In genomic region chrX:24014388-24015018, GRCh38 we compare ENCODE assay signal across 8 cellular contexts. TPM values are rescaled to one million over a fixed set of nuclear protein-coding genes. Genes with fewer than 3 reads are reported as not detected.
DNase-seq lines count a peak whose midpoint lies in the region; ATAC-seq and TF ChIP-seq lines count a peak whose summit lies in the region.

No MANE protein-coding gene starts in this region.

- H2BK5ac ChIP-seq in IMR-90 (ENCODE audit: low read depth, low read length, poor library complexity, severe bottlenecking): no peak overlapping the region

- no peaks in the 10 kb centered on the region; the same call in 1 of the 2 replicates for H4K20me1 ChIP-seq in IMR-90 (ENCODE audit: insufficient read depth, low read length)

- BruUV-seq in IMR-90 (replicated peaks; lab: Mats Ljungman, UMichigan): no TSS peak

- no peak overlapping the region for H3K4ac ChIP-seq in IMR-90 (ENCODE audit: low read depth, low read length)

- no peak for TF ChIP-seq POLR2A in IMR-90 (IDR thresholded peaks at IDR 0.05; ENCODE audit: low read depth, low read length)
- no peak for TF ChIP-seq POLR2A in esophagus squamous epithelium (IDR thresholded peaks at IDR 0.05)

- H2AK5ac ChIP-seq in IMR-90 (ENCODE audit: low read depth, low read length): no peak overlapping the region

- H2AK9ac ChIP-seq in IMR-90 (replicated peaks; ENCODE audit: low read depth, low read length, poor library complexity): no peak overlapping the region

- no peak overlapping the region for H3K9ac ChIP-seq in IMR-90 (ENCODE audit: low read depth, low read length)

- peaks cover 3 to 28% of the 10 kb centered on the region in 2 experiments; a peak in 3 of 4 replicates for H3K79me1 ChIP-seq in IMR-90 (ENCODE audit: low read depth in 1 of 2, low read length in 2 of 2)

- POLR2A ChIA-PET in activated CD4-positive, alpha-beta T cell treated with anti-CD3 and anti-CD28 coated beads for 36 hours (lab: Charles Lee): no interaction called here
- POLR2A ChIA-PET in IMR-90 (lab: Charles Lee; ENCODE audit: unreplicated experiment): no interaction called here

- H4K91ac ChIP-seq in IMR-90 (ENCODE audit: insufficient read depth, low read depth, low read length): no peak overlapping the region

- CTCF ChIA-PET in activated CD4-positive, alpha-beta T cell treated with anti-CD3 and anti-CD28 coated beads for 36 hours (lab: Charles Lee): interaction anchor here (1.0 to 1.5 kb wide), 2 partner anchors 9 to 21 kb away, joined by 3 read pairs; no protein-coding TSS in a partner anchor
- CTCF ChIA-PET in IMR-90 (lab: Yijun Ruan, JAX): interaction anchor here (1.0 to 1.5 kb wide), 2 partner anchors 21 to 40 kb away, joined by 4 read pairs; partner anchors contain the start of gene EIF2S3

- peak overlapping the region; percentile 62 for H3K4me3 Mint-ChIP-seq in activated CD4-positive, alpha-beta T cell treated with anti-CD3 and anti-CD28 coated beads for 36 hours
- H3K4me3 Mint-ChIP-seq in type B pancreatic cell: no peak overlapping the region

- TF ChIP-seq RAD21 in IMR-90 (IDR thresholded peaks at IDR 0.05; ENCODE audit: low read length): no peak

- H3K36me3 ChIP-seq in IMR-90 (ENCODE audit: control insufficient read depth, insufficient read depth, low read length) (no peaks in the 10 kb centered on the region), psoas muscle (ENCODE audit: insufficient read depth in 1 of 2, low read depth in 1 of 2) (no peaks in the 10 kb centered on the region), esophagus squamous epithelium (no peaks in the 10 kb centered on the region)

- peaks cover 2% of the 10 kb centered on the region; the same call in 1 of the 2 replicates for H3K4me1 ChIP-seq in IMR-90 (ENCODE audit: control insufficient read depth, insufficient read depth, low read length)
- no peaks in the 10 kb centered on the region for H3K4me1 ChIP-seq in psoas muscle
- H3K4me1 ChIP-seq in esophagus squamous epithelium: no peaks in the 10 kb centered on the region

- no peak overlapping the region for H2BK15ac ChIP-seq in IMR-90 (ENCODE audit: low read depth, low read length)

- no peak overlapping the region for H2BK20ac ChIP-seq in IMR-90 (ENCODE audit: low read depth, low read length)

- H3K27ac ChIP-seq in IMR-90 (ENCODE audit: insufficient read depth, low read length): no peak overlapping the region
- no peak overlapping the region for H3K27ac ChIP-seq in psoas muscle
- no peak overlapping the region for H3K27ac ChIP-seq in esophagus squamous epithelium

- dilution Hi-C loops in IMR-90 (cut with HindIII; ENCODE audit: low sequenced_read_pairs, unreplicated experiment): no loop called here

- no peaks in the 10 kb centered on the region for H3K9me3 Mint-ChIP-seq in activated CD4-positive, alpha-beta T cell treated with anti-CD3 and anti-CD28 coated beads for 36 hours (ENCODE audit: low read depth)
- peaks cover 10% of the 10 kb centered on the region for H3K9me3 Mint-ChIP-seq in type B pancreatic cell

- H3K27me3 ChIP-seq in IMR-90 (ENCODE audit: control insufficient read depth, insufficient read depth, low read length): peaks cover 2% of the 10 kb centered on the region
- peaks cover 0 to 17% (median 0%) of the 10 kb centered on the region in 3 donors for H3K27me3 ChIP-seq in psoas muscle (ENCODE audit: insufficient read depth in 3 of 3, low read length in 2 of 3)
- no peaks in the 10 kb centered on the region for H3K27me3 ChIP-seq in esophagus squamous epithelium

- peak overlapping the region; percentile 4; the same call in 1 of the 2 replicates for H3K4me2 ChIP-seq in IMR-90 (ENCODE audit: low read depth, low read length)

- in situ Hi-C loops in IMR-90 (cut with MboI; ENCODE audit: low sequenced_read_pairs): no loop called here

- WGBS in IMR-90 (ENCODE audit: extremely low coverage in 2 of 2, insufficient read length in 1 of 2), 2 experiments: 40% methylated on average over 2 of the region's 5 CpGs; no CpG with 5 or more reads in 1 of the 2 experiments
- 44 to 62% (median 45%) methylated on average over 5 of the region's 5 CpGs for WGBS in psoas muscle, 3 donors
- WGBS in esophagus squamous epithelium, 2 donors: 49 to 51% methylated on average over 3 to 5 of the region's 5 CpGs

- peaks cover 22% of the 10 kb centered on the region for H3K36me3 Mint-ChIP-seq in activated CD4-positive, alpha-beta T cell treated with anti-CD3 and anti-CD28 coated beads for 36 hours (ENCODE audit: low read depth)
- peaks cover 24% of the 10 kb centered on the region for H3K36me3 Mint-ChIP-seq in type B pancreatic cell

- TF ChIP-seq CTCF in IMR-90 (conservative IDR thresholded peaks at IDR 0.05; ENCODE audit: low read depth, low read length) (no peak), fibroblast of mammary gland (conservative IDR thresholded peaks at IDR 0.05; ENCODE audit: control insufficient read depth, insufficient read depth, low read depth, low read length) (no peak), type B pancreatic cell (conservative IDR thresholded peaks at IDR 0.05) (no peak), psoas muscle (IDR thresholded peaks at IDR 0.05) (no peak), esophagus squamous epithelium (IDR thresholded peaks at IDR 0.05) (no peak)

- H2BK120ac ChIP-seq in IMR-90 (ENCODE audit: low read depth, low read length): no peak overlapping the region

- H3K9me3 ChIP-seq in IMR-90 (ENCODE audit: control insufficient read depth, insufficient read depth, low read length) (no peaks in the 10 kb centered on the region), psoas muscle (no peaks in the 10 kb centered on the region), esophagus squamous epithelium (no peaks in the 10 kb centered on the region)

- ATAC-seq in activated CD4-positive, alpha-beta T cell treated with anti-CD3 and anti-CD28 coated beads for 36 hours: peak; percentile 92
- no peak for ATAC-seq in IMR-90 (ENCODE audit: low read depth)
- no peak for ATAC-seq in psoas muscle

- H3K4me3 ChIP-seq in IMR-90 (ENCODE audit: insufficient read depth, low read depth, low read length) (no peak overlapping the region), fibroblast of mammary gland (ENCODE audit: control insufficient read depth, low read depth, low read length) (no peak overlapping the region), psoas muscle (no peak overlapping the region), esophagus squamous epithelium (no peak overlapping the region)

- peaks cover 42% of the 10 kb centered on the region for H3K4me1 Mint-ChIP-seq in activated CD4-positive, alpha-beta T cell treated with anti-CD3 and anti-CD28 coated beads for 36 hours
- H3K4me1 Mint-ChIP-seq in type B pancreatic cell (ENCODE audit: unreplicated experiment): peaks cover 10% of the 10 kb centered on the region

- no peak overlapping the region for H4K8ac ChIP-seq in IMR-90 (ENCODE audit: low read depth in 2 of 2, low read length in 2 of 2)

- H2AFZ ChIP-seq in IMR-90 (replicated peaks; ENCODE audit: low read length, poor library complexity): no peak overlapping the region

- DNase-seq in activated CD4-positive, alpha-beta T cell treated with anti-CD3 and anti-CD28 coated beads for 36 hours: peak; percentile 77
- no peak for DNase-seq in activated CD4-positive, alpha-beta T cell treated with anti-CD3 and anti-CD28 coated beads for 1 hour
- peak; percentile 9 for DNase-seq in IMR-90
- peak; percentile 12 for DNase-seq in fibroblast of mammary gland (ENCODE audit: low read depth)
- DNase-seq in type B pancreatic cell (ENCODE audit: extremely low spot score, unreplicated experiment): no peak
- no peak for DNase-seq in psoas muscle
- no peak for DNase-seq in NOMO-1 (lab: John Stamatoyannopoulos, UW; ENCODE audit: unreplicated experiment in 2 of 2)
- DNase-seq in esophagus squamous epithelium (lab: John Stamatoyannopoulos, UW): no peak

- H3K27me3 Mint-ChIP-seq in activated CD4-positive, alpha-beta T cell treated with anti-CD3 and anti-CD28 coated beads for 36 hours: no peaks in the 10 kb centered on the region
- H3K27me3 Mint-ChIP-seq in type B pancreatic cell: no peaks in the 10 kb centered on the region

- no peak overlapping the region for H3K14ac ChIP-seq in IMR-90 (replicated peaks; ENCODE audit: low read depth, low read length)

- no peak overlapping the region for H3K18ac ChIP-seq in IMR-90 (ENCODE audit: low read depth, low read length)

- H4K5ac ChIP-seq in IMR-90 (ENCODE audit: low read depth, low read length): no peak overlapping the region

- H3K56ac ChIP-seq in IMR-90 (ENCODE audit: extremely low read depth, insufficient read depth, low read length): no peak overlapping the region

- H3K9me1 ChIP-seq in IMR-90 (ENCODE audit: insufficient read depth, low read length): no peaks in the 10 kb centered on the region

- intact Hi-C loops in activated CD4-positive, alpha-beta T cell treated with anti-CD3 and anti-CD28 coated beads for 36 hours (cut with DNase I, micrococcal nuclease): loop anchor here (2.0 to 5.0 kb wide), 3 partner anchors 57 to 232 kb away; partner anchors contain the start of gene SAT1 (in 1 of the 2)
- intact Hi-C loops in IMR-90 (cut with micrococcal nuclease): no loop called here
- intact Hi-C loops in psoas muscle (cut with DNase I): loop anchor here (10.0 kb wide), 2 partner anchors 90 to 230 kb away; partner anchors contain the start of gene SAT1 (in 1 of the 2)
- intact Hi-C loops in esophagus squamous epithelium (cut with DNase I): no loop called here

- peak overlapping the region; percentile 93 for H3K27ac Mint-ChIP-seq in activated CD4-positive, alpha-beta T cell treated with anti-CD3 and anti-CD28 coated beads for 36 hours
- peak overlapping the region; percentile 47 for H3K27ac Mint-ChIP-seq in type B pancreatic cell

- no peak overlapping the region for H3K23ac ChIP-seq in IMR-90 (ENCODE audit: low read depth, low read length)

RNA-seq across cellular contexts. Expression of gene KLHL15, which starts 12.5 kb away (rescaled TPM):
- 10 to 100 TPM in 1 of 2 experiments, 1 to 10 TPM in 1; 9.3 to 11.8 TPM for total RNA-seq in activated CD4-positive, alpha-beta T cell treated with anti-CD3 and anti-CD28 coated beads for 36 hours
- total RNA-seq in IMR-90 (2012; rRNA removed): 7.5 and 11.1 TPM in 2 replicates
- 2.0 and 2.4 TPM in 2 replicates for polyA plus RNA-seq in IMR-90 (2012; rRNA removed)
- 0.44 and 0.73 TPM in 2 replicates for polyA plus RNA-seq in IMR-90 (2012; cell fraction: cytosol; rRNA removed)
- 0.47 and 6.5 TPM in 2 replicates for polyA plus RNA-seq in IMR-90 (2012; cell fraction: nucleus; rRNA removed; ENCODE audit: low replicate concordance)
- 12.0 and 17.6 TPM in 2 replicates for total RNA-seq in type B pancreatic cell (ENCODE audit: low replicate concordance)
- 10 to 100 TPM in 1 of 4 donors, 1 to 10 TPM in 3; 5.0 to 10.2 (median 6.7) TPM for total RNA-seq in psoas muscle
- 1 to 10 TPM; 2.1 to 4.8 (median 2.7) TPM for polyA plus RNA-seq in psoas muscle
- 10 to 100 TPM in 1 of 4 donors, 1 to 10 TPM in 3; 2.5 to 11.8 (median 5.4) TPM for total RNA-seq in esophagus squamous epithelium

RNA-seq across cellular contexts. Expression of gene EIF2S3, which starts 40.3 kb away (rescaled TPM):
- 100 to 1,000 TPM; 316 to 336 TPM for total RNA-seq in activated CD4-positive, alpha-beta T cell treated with anti-CD3 and anti-CD28 coated beads for 36 hours
- total RNA-seq in IMR-90 (2012; rRNA removed) (416 and 419 TPM in 2 replicates), type B pancreatic cell (ENCODE audit: low replicate concordance) (368 and 418 TPM in 2 replicates), psoas muscle (100 to 1,000 TPM in 3 of 4 donors, 10 to 100 TPM in 1; 96.6 to 130 (median 112) TPM), esophagus squamous epithelium (100 to 1,000 TPM in 3 of 4 donors, 10 to 100 TPM in 1; 70.5 to 158 (median 133) TPM)
- polyA plus RNA-seq in IMR-90 (2012; rRNA removed) (71.8 and 97.9 TPM in 2 replicates), psoas muscle (10 to 100 TPM; 56.1 to 62.9 (median 58.0) TPM)
- 25.4 and 26.6 TPM in 2 replicates for polyA plus RNA-seq in IMR-90 (2012; cell fraction: cytosol; rRNA removed)
- 23.5 and 133 TPM in 2 replicates for polyA plus RNA-seq in IMR-90 (2012; cell fraction: nucleus; rRNA removed; ENCODE audit: low replicate concordance)

Comparison
In these comparisons a context has a peak if more than half of its experiments do, and no peak if none do; other contexts are left out.
1. DNase-seq: peak in activated CD4-positive, alpha-beta T cell treated with anti-CD3 and anti-CD28 coated beads for 36 hours (single experiment), IMR-90 (single experiment) and fibroblast of mammary gland (single experiment); none in activated CD4-positive, alpha-beta T cell treated with anti-CD3 and anti-CD28 coated beads for 1 hour (single experiment), type B pancreatic cell (single experiment), psoas muscle (0 of 2), NOMO-1 (0 of 2) and esophagus squamous epithelium (single experiment).
2. intact Hi-C loops: an anchor here in activated CD4-positive, alpha-beta T cell treated with anti-CD3 and anti-CD28 coated beads for 36 hours (2.0 to 5.0 kb wide) and psoas muscle (10.0 kb wide); none called in IMR-90 and esophagus squamous epithelium.